ENCODE assay signal across 25 cellular contexts in genomic region chr2:183604065-183604464, GRCh38.
"Had no signal": no experiment of that assay in that cellular context is flagged by ENCODE, and none has a peak within 500 bp of the region (broad histone marks: within the 10 kb centered on the region; RNA-seq: fewer than 3 reads in every experiment).

No MANE protein-coding gene starts in this region.

- H3K4me3 ChIP-seq: left lung, lung, neural progenitor cell, psoas muscle, right lobe of liver, smooth muscle cell, tibial nerve, uterus had no signal

- FAIRE-seq: islet of Langerhans, kidney had no signal

- ATAC-seq: left colon; left lung; natural killer cell; psoas muscle; right lobe of liver; stimulated activated memory B cell treated with anti-CD40 and anti-IgM and Interleukin-4, amounts not matched to agents 10 μg/mL and 1 μg/mL and 100 μg/mL, for 72 hours; stimulated activated naive CD8-positive, alpha-beta T cell treated with anti-CD3 and anti-CD28 coated beads, Interleukin-15, amount 100 ng/mL, for 72 hours had no signal

- DNase-seq: immature natural killer cell; kidney; left colon; left lung; mesendoderm; naive B cell; natural killer cell; nephron progenitor cell; occipital lobe; psoas muscle; right lobe of liver; stimulated activated CD4-positive, alpha-beta T cell treated with anti-CD3 and anti-CD28 coated beads, Interleukin-1b, Interleukin-23, amount 100 ng/mL, for 48 hours; stimulated activated CD4-positive, alpha-beta T cell treated with anti-CD3 and anti-CD28 coated beads, Interleukin-2, amount 100 ng/mL, for 48 hours; stimulated activated CD4-positive, alpha-beta T cell treated with anti-CD3 and anti-CD28 coated beads, Interleukin-4, amount 100 ng/mL, for 4 hours; stimulated activated CD8-positive, alpha-beta memory T cell treated with anti-CD3 and anti-CD28 coated beads, Interleukin-4, amount 100 ng/mL, for 48 hours; stimulated activated naive CD4-positive, alpha-beta T cell treated with Interleukin-2 at 50 U/mL for 16 hours; stimulated activated naive CD8-positive, alpha-beta T cell treated with anti-CD3 and anti-CD28 coated beads, Interleukin-15, amount 100 ng/mL, for 72 hours; substantia nigra; uterus had no signal
